36 cellular contexts compared by ENCODE assay signal in the genomic region with DNA sequence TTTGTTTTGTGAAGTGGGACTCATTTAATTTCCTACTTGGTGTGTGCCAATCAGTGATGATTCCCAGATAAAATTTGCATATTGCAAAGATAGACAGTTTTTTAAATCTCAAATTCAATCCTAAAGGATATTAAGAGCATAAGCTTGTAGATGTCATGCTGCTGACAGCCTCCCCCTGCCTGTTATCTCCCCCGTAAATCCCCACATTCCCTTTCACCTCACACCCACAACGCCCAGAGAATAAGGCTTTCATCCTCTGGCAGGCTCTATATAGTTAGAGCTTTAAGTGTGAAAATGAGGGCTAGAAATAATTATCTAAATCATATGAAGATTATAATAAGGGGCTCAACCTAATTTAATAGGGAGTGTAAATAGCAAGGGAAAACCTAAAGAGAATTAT.
"Had no signal": no experiment of that assay in that cellular context is flagged by ENCODE, and none has a peak within 500 bp of the region (broad histone marks: within the 10 kb centered on the region; RNA-seq: fewer than 3 reads in every experiment).

No MANE protein-coding gene starts in this region.

- H3K4me3 Mint-ChIP-seq: activated naive CD4-positive, alpha-beta T cell treated with anti-CD3 and anti-CD28 coated beads for 36 hours; activated naive CD4-positive, alpha-beta T cell treated with anti-CD3 and anti-CD28 coated beads, Interleukin-2, amount 10 ng/mL, durations not matched to agents 7 days and 5 days; activated naive CD4-positive, alpha-beta T cell treated with anti-CD3 and anti-CD28 coated beads, Interleukin-2, amount 50 U/mL, for 24 hours; activated naive CD8-positive, alpha-beta T cell; activated naive CD8-positive, alpha-beta T cell treated with anti-CD3 and anti-CD28 coated beads for 36 hours; activated naive CD8-positive, alpha-beta T cell treated with anti-CD3 and anti-CD28 coated beads, Interleukin-2, amount 10 ng/mL, durations not matched to agents 7 days and 5 days; activated naive CD8-positive, alpha-beta T cell treated with anti-CD3 and anti-CD28 coated beads, Interleukin-2, amount 50 U/mL, for 24 hours; activated T-cell treated with anti-CD3 and anti-CD28 coated beads, Interleukin-2, amount 50 U/mL, for 24 hours; activated T-cell treated with anti-CD3 and anti-CD28 coated beads, Interleukin-2, amount 50 U/mL, for 4 hours; activated T-cell treated with anti-CD3 and anti-CD28 coated beads, Interleukin-2, amount 50 U/mL, for 72 hours; activated T-helper 1 cell treated with anti-CD3 and anti-CD28 coated beads, Interleukin-12 subunit alpha, Interleukin-12 subunit beta, Interleukin-2, Interleukin-4 antibody, amounts not matched to agents 30 ng/mL and 10 ng/mL and 1 ng/mL, durations not matched to agents 14 hours and 24 hours and 36 hours; activated T-helper 17 cell treated with anti-CD3 and anti-CD28 coated beads, Interleukin-2, amount 50 U/mL, for 72 hours; central memory CD8-positive, alpha-beta T cell had no signal

- H3K27ac Mint-ChIP-seq: activated naive CD4-positive, alpha-beta T cell treated with anti-CD3 and anti-CD28 coated beads for 36 hours; activated naive CD4-positive, alpha-beta T cell treated with anti-CD3 and anti-CD28 coated beads, Interleukin-2, amount 10 ng/mL, durations not matched to agents 7 days and 5 days; activated naive CD4-positive, alpha-beta T cell treated with anti-CD3 and anti-CD28 coated beads, Interleukin-2, amount 50 U/mL, for 24 hours; activated naive CD4-positive, alpha-beta T cell treated with anti-CD3 and anti-CD28 coated beads, Interleukin-2, amount 50 U/mL, for 72 hours; activated naive CD8-positive, alpha-beta T cell; activated naive CD8-positive, alpha-beta T cell treated with anti-CD3 and anti-CD28 coated beads for 36 hours; activated naive CD8-positive, alpha-beta T cell treated with anti-CD3 and anti-CD28 coated beads, Interleukin-2, amount 10 ng/mL, durations not matched to agents 7 days and 5 days; activated naive CD8-positive, alpha-beta T cell treated with anti-CD3 and anti-CD28 coated beads, Interleukin-2, amount 50 U/mL, for 24 hours; activated T-cell treated with anti-CD3 and anti-CD28 coated beads, Interleukin-2, amount 50 U/mL, for 24 hours; activated T-cell treated with anti-CD3 and anti-CD28 coated beads, Interleukin-2, amount 50 U/mL, for 72 hours; activated T-helper 1 cell treated with anti-CD3 and anti-CD28 coated beads, Interleukin-12 subunit alpha, Interleukin-12 subunit beta, Interleukin-2, Interleukin-4 antibody, amounts not matched to agents 30 ng/mL and 10 ng/mL and 1 ng/mL, durations not matched to agents 14 hours and 24 hours and 36 hours; activated T-helper 17 cell treated with anti-CD3 and anti-CD28 coated beads, Interleukin-2, amount 50 U/mL, for 72 hours; activated T-helper 2 cell treated with anti-CD3 and anti-CD28 coated beads, Interferon-gamma antibody, Interleukin-2, Interleukin-4, amounts not matched to agents 10 μg/mL and 5 μg/mL and 100 μg/mL, durations not matched to agents 14 hours and 24 hours and 36 hours had no signal

- H3K4me1 ChIP-seq: adrenal gland, ascending aorta, body of pancreas, breast epithelium had no signal

- H3K27me3 ChIP-seq: adrenal gland, ascending aorta, body of pancreas, brain microvascular endothelial cell, cardiac muscle cell had no signal

- H3K36me3 ChIP-seq: adrenal gland, ascending aorta, brain microvascular endothelial cell, breast epithelium, cardiac muscle cell had no signal

- DNase-seq: activated effector memory CD4-positive, alpha-beta T cell treated with anti-CD3 and anti-CD28 coated beads, Interleukin-2, amount 50 U/mL, for 16 hours; activated effector memory CD4-positive, alpha-beta T cell treated with Interleukin-2 at 50 U/mL for 16 hours; activated gamma-delta T cell; activated gamma-delta T cell treated with Interleukin-2 at 50 U/mL for 16 hours; activated naive CD4-positive, alpha-beta T cell; activated naive CD4-positive, alpha-beta T cell treated with anti-CD3 and anti-CD28 coated beads for 36 hours; activated naive CD4-positive, alpha-beta T cell treated with anti-CD3 and anti-CD28 coated beads, Interleukin-2, amount 10 ng/mL, durations not matched to agents 7 days and 5 days; activated naive CD4-positive, alpha-beta T cell treated with anti-CD3 and anti-CD28 coated beads, Interleukin-2, amount 50 U/mL, for 16 hours; activated naive CD4-positive, alpha-beta T cell treated with Interleukin-2 at 50 U/mL for 16 hours; activated naive CD8-positive, alpha-beta T cell treated with anti-CD3 and anti-CD28 coated beads for 36 hours; activated naive CD8-positive, alpha-beta T cell treated with anti-CD3 and anti-CD28 coated beads, Interleukin-2, amount 10 ng/mL, durations not matched to agents 7 days and 5 days; activated naive CD8-positive, alpha-beta T cell treated with anti-CD3 and anti-CD28 coated beads, Interleukin-2, amount 50 U/mL, for 24 hours; activated T-cell treated with anti-CD3 and anti-CD28 coated beads, Interleukin-2, amount 50 U/mL, for 1 hour; activated T-cell treated with anti-CD3 and anti-CD28 coated beads, Interleukin-2, amount 50 U/mL, for 24 hours; activated T-cell treated with anti-CD3 and anti-CD28 coated beads, Interleukin-2, amount 50 U/mL, for 4 hours; activated T-cell treated with anti-CD3 and anti-CD28 coated beads, Interleukin-2, amount 50 U/mL, for 48 hours; activated T-cell treated with anti-CD3 and anti-CD28 coated beads, Interleukin-2, amount 50 U/mL, for 72 hours; adrenal gland; amniotic stem cell; amygdala; anterior cingulate cortex; aorta; body of pancreas; brain microvascular endothelial cell; central memory CD4-positive, alpha-beta T cell; cerebellar nuclear complex had no signal

- H3K27me3 Mint-ChIP-seq: activated naive CD4-positive, alpha-beta T cell treated with anti-CD3 and anti-CD28 coated beads, Interleukin-2, amount 10 ng/mL, durations not matched to agents 7 days and 5 days; activated naive CD8-positive, alpha-beta T cell; activated naive CD8-positive, alpha-beta T cell treated with anti-CD3 and anti-CD28 coated beads, Interleukin-2, amount 10 ng/mL, durations not matched to agents 7 days and 5 days; activated naive CD8-positive, alpha-beta T cell treated with anti-CD3 and anti-CD28 coated beads, Interleukin-2, amount 50 U/mL, for 24 hours; activated T-helper 17 cell treated with anti-CD3 and anti-CD28 coated beads, Interleukin-2, amount 50 U/mL, for 72 hours; central memory CD8-positive, alpha-beta T cell had no signal

- H3K9me3 Mint-ChIP-seq: activated naive CD4-positive, alpha-beta T cell treated with anti-CD3 and anti-CD28 coated beads for 36 hours; activated naive CD4-positive, alpha-beta T cell treated with anti-CD3 and anti-CD28 coated beads, Interleukin-2, amount 10 ng/mL, durations not matched to agents 7 days and 5 days; activated naive CD4-positive, alpha-beta T cell treated with anti-CD3 and anti-CD28 coated beads, Interleukin-2, amount 50 U/mL, for 24 hours; activated naive CD4-positive, alpha-beta T cell treated with anti-CD3 and anti-CD28 coated beads, Interleukin-2, amount 50 U/mL, for 72 hours; activated naive CD8-positive, alpha-beta T cell treated with anti-CD3 and anti-CD28 coated beads for 36 hours; activated naive CD8-positive, alpha-beta T cell treated with anti-CD3 and anti-CD28 coated beads, Interleukin-2, amount 10 ng/mL, durations not matched to agents 7 days and 5 days; activated naive CD8-positive, alpha-beta T cell treated with anti-CD3 and anti-CD28 coated beads, Interleukin-2, amount 50 U/mL, for 24 hours; activated T-cell treated with anti-CD3 and anti-CD28 coated beads, Interleukin-2, amount 50 U/mL, for 24 hours; activated T-cell treated with anti-CD3 and anti-CD28 coated beads, Interleukin-2, amount 50 U/mL, for 4 hours; activated T-cell treated with anti-CD3 and anti-CD28 coated beads, Interleukin-2, amount 50 U/mL, for 72 hours; activated T-helper 1 cell treated with anti-CD3 and anti-CD28 coated beads, Interleukin-12 subunit alpha, Interleukin-12 subunit beta, Interleukin-2, Interleukin-4 antibody, amounts not matched to agents 30 ng/mL and 10 ng/mL and 1 ng/mL, durations not matched to agents 14 hours and 24 hours and 36 hours; activated T-helper 17 cell treated with anti-CD3 and anti-CD28 coated beads, Interleukin-2, amount 50 U/mL, for 72 hours; activated T-helper 2 cell treated with anti-CD3 and anti-CD28 coated beads, Interferon-gamma antibody, Interleukin-2, Interleukin-4, amounts not matched to agents 10 μg/mL and 5 μg/mL and 100 μg/mL, durations not matched to agents 14 hours and 24 hours and 36 hours; central memory CD8-positive, alpha-beta T cell had no signal

- H3K27ac ChIP-seq: adrenal gland, ascending aorta, body of pancreas, brain microvascular endothelial cell, breast epithelium, cardiac muscle cell had no signal

- H3K36me3 Mint-ChIP-seq: activated naive CD4-positive, alpha-beta T cell treated with anti-CD3 and anti-CD28 coated beads, Interleukin-2, amount 10 ng/mL, durations not matched to agents 7 days and 5 days; activated naive CD4-positive, alpha-beta T cell treated with anti-CD3 and anti-CD28 coated beads, Interleukin-2, amount 50 U/mL, for 24 hours; activated naive CD4-positive, alpha-beta T cell treated with anti-CD3 and anti-CD28 coated beads, Interleukin-2, amount 50 U/mL, for 72 hours; activated naive CD8-positive, alpha-beta T cell; activated naive CD8-positive, alpha-beta T cell treated with anti-CD3 and anti-CD28 coated beads for 36 hours; activated naive CD8-positive, alpha-beta T cell treated with anti-CD3 and anti-CD28 coated beads, Interleukin-2, amount 10 ng/mL, durations not matched to agents 7 days and 5 days had no signal

- H3K4me3 ChIP-seq: adrenal gland, ascending aorta, body of pancreas, breast epithelium, cardiac muscle cell had no signal

- H3K4me1 Mint-ChIP-seq: activated naive CD4-positive, alpha-beta T cell treated with anti-CD3 and anti-CD28 coated beads, Interleukin-2, amount 10 ng/mL, durations not matched to agents 7 days and 5 days; activated naive CD4-positive, alpha-beta T cell treated with anti-CD3 and anti-CD28 coated beads, Interleukin-2, amount 50 U/mL, for 24 hours; activated naive CD8-positive, alpha-beta T cell treated with anti-CD3 and anti-CD28 coated beads for 36 hours; activated naive CD8-positive, alpha-beta T cell treated with anti-CD3 and anti-CD28 coated beads, Interleukin-2, amount 10 ng/mL, durations not matched to agents 7 days and 5 days; activated naive CD8-positive, alpha-beta T cell treated with anti-CD3 and anti-CD28 coated beads, Interleukin-2, amount 50 U/mL, for 24 hours; activated T-helper 17 cell treated with anti-CD3 and anti-CD28 coated beads, Interleukin-2, amount 50 U/mL, for 72 hours; central memory CD8-positive, alpha-beta T cell had no signal

- H3K9me3 ChIP-seq: adrenal gland, ascending aorta, body of pancreas, breast epithelium had no signal
